9 cellular contexts compared by ENCODE assay signal in genomic region chr12:82357340-82357739, GRCh38. TPM values are rescaled to one million over a fixed set of nuclear protein-coding genes. Genes with fewer than 3 reads are reported as not detected.
A peak's percentile ranks its signal among the peaks of the same experiment; 100 is the strongest.
DNase-seq lines count a peak whose midpoint lies in the region; ATAC-seq and TF ChIP-seq lines count a peak whose summit lies in the region.
"Had no signal": no experiment of that assay in that cellular context is flagged by ENCODE, and none has a peak within 500 bp of the region (broad histone marks: within the 10 kb centered on the region; RNA-seq: fewer than 3 reads in every experiment).

No MANE protein-coding gene starts in this region.

- H3K27me3 ChIP-seq in OCI-LY1 (ENCODE audit: insufficient read depth, low read length): no peaks in the 10 kb centered on the region
- no peaks in the 10 kb centered on the region for H3K27me3 ChIP-seq in neuron (ENCODE audit: insufficient read depth, low read length)

- H3K27me3 Mint-ChIP-seq in endothelial cell (ENCODE audit: unreplicated experiment): peaks cover 4% of the 10 kb centered on the region

- H3K9ac ChIP-seq in OCI-LY1 (ENCODE audit: low read length): peak overlapping the region; percentile 91

- H3K4me1 Mint-ChIP-seq in endothelial cell (ENCODE audit: unreplicated experiment): peaks cover 13% of the 10 kb centered on the region

- no peaks in the 10 kb centered on the region for H4K20me1 ChIP-seq in OCI-LY1 (ENCODE audit: insufficient read depth, low read length)

- H3K27ac ChIP-seq in OCI-LY1 (ENCODE audit: low read depth, low read length, poor library complexity, severe bottlenecking): no peak overlapping the region

- no peak for TF ChIP-seq CTCF in OCI-LY1 (IDR thresholded peaks at IDR 0.05; ENCODE audit: low read length)
- TF ChIP-seq CTCF in endothelial cell (IDR thresholded peaks at IDR 0.05; ENCODE audit: unreplicated experiment): no peak

- peak overlapping the region; percentile 94 for H3K4me2 ChIP-seq in OCI-LY1 (ENCODE audit: low read length)

- peak overlapping the region; percentile 100 for H3K27ac Mint-ChIP-seq in endothelial cell (ENCODE audit: unreplicated experiment)

- H3K9me3 ChIP-seq in OCI-LY1 (ENCODE audit: low read length) (no peaks in the 10 kb centered on the region), neuron (ENCODE audit: low read length) (no peaks in the 10 kb centered on the region)

- H2AFZ ChIP-seq in OCI-LY1 (ENCODE audit: low read length): no peak overlapping the region
- H2AFZ ChIP-seq in neuron (ENCODE audit: low read depth, low read length): no peak overlapping the region

- no peaks in the 10 kb centered on the region for H3K36me3 Mint-ChIP-seq in endothelial cell (ENCODE audit: low read depth, unreplicated experiment)

- H3F3A ChIP-seq in OCI-LY1 (ENCODE audit: insufficient read depth, low read length): no peaks in the 10 kb centered on the region

- ATAC-seq in GM18858 (IDR thresholded peaks at IDR 0.05; ENCODE audit: unreplicated experiment): no peak

- peaks cover 24% of the 10 kb centered on the region for H3K4me1 ChIP-seq in OCI-LY1 (ENCODE audit: insufficient read depth, low read length, severe bottlenecking)
- peaks cover 19% of the 10 kb centered on the region for H3K4me1 ChIP-seq in neuron (ENCODE audit: insufficient read depth, low read length)

- peaks cover 20% of the 10 kb centered on the region for H3K79me2 ChIP-seq in OCI-LY1 (ENCODE audit: insufficient read depth, low read length)

- peak overlapping the region; percentile 100 for H3K4me3 Mint-ChIP-seq in endothelial cell (ENCODE audit: unreplicated experiment)

- DNase-seq in CD1c-positive myeloid dendritic cell (ENCODE audit: extremely low spot score): peak; percentile 17
- no peak for DNase-seq in endothelial cell (ENCODE audit: low spot score)
- no peak for DNase-seq in NCI-H524 (lab: John Stamatoyannopoulos, UW)
- DNase-seq in AG08395 (ENCODE audit: low spot score): no peak
- no peak for DNase-seq in NCI-H226
- DNase-seq: RPMI8226 had no signal

- H3K9me3 Mint-ChIP-seq in endothelial cell (ENCODE audit: unreplicated experiment): no peaks in the 10 kb centered on the region

- H3K36me3 ChIP-seq in OCI-LY1 (ENCODE audit: insufficient read depth, low read length): peaks cover 40% of the 10 kb centered on the region
- peaks cover 41% of the 10 kb centered on the region for H3K36me3 ChIP-seq in neuron (ENCODE audit: insufficient read depth, low read length)

- no peaks in the 10 kb centered on the region for H3K9me2 ChIP-seq in OCI-LY1 (ENCODE audit: low read depth, low read length)

- peak overlapping the region; percentile 81 for H3K4me3 ChIP-seq in OCI-LY1 (ENCODE audit: low read depth, low read length, poor library complexity, severe bottlenecking)
- peak overlapping the region; percentile 69 for H3K4me3 ChIP-seq in neuron (ENCODE audit: low read length)

RNA-seq across cellular contexts. Expression of gene CCDC59, which starts 0.8 kb away (rescaled TPM):
- total RNA-seq in endothelial cell (ENCODE audit: unreplicated experiment): 27.7 TPM

RNA-seq across cellular contexts. Expression of gene METTL25, which starts 1.0 kb away (rescaled TPM):
- 7.8 TPM for total RNA-seq in endothelial cell (ENCODE audit: unreplicated experiment)
